35 cellular contexts compared by ENCODE assay signal in the genomic region with DNA sequence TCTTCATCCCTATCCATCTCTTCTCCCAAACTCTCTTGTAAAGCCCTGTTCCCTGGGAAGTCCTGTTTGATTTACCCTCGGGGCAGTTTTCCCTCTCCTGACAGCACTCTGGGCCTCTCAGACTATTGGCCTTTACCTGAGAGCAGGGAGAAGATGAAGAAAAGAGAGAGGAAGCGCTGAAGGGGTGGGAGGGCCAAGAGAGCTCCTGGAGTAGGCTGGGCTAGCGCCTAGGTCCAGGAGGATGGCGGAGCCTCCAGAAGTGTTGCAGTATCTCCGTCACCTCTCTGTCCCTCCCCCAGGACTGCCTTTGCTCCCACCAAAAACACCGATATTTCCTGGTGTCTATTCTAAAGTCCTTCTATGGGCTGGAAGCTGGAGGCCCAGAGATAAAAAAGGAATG. TPM values are rescaled to one million over a fixed set of nuclear protein-coding genes. Genes with fewer than 3 reads are reported as not detected.
"Had no signal": no experiment of that assay in that cellular context is flagged by ENCODE, and none has a peak within 500 bp of the region (broad histone marks: within the 10 kb centered on the region; RNA-seq: fewer than 3 reads in every experiment).

No MANE protein-coding gene starts in this region.

- H3K36me3 Mint-ChIP-seq: activated naive CD8-positive, alpha-beta T cell treated with anti-CD3 and anti-CD28 coated beads for 36 hours; immature natural killer cell; naive thymus-derived CD4-positive, alpha-beta T cell had no signal

- H3K36me3 ChIP-seq: adrenal gland, ascending aorta, brain microvascular endothelial cell, esophagus muscularis mucosa, heart left ventricle, ovary, suprapubic skin, tibial artery, upper lobe of right lung had no signal

- DNase-seq: activated CD4-positive, alpha-beta T cell treated with anti-CD3 and anti-CD28 coated beads for 36 hours; activated CD4-positive, CD25-positive, alpha-beta regulatory T cell; activated CD8-positive, alpha-beta T cell treated with anti-CD3 and anti-CD28 coated beads, Interleukin-2, amount 10 ng/mL, durations not matched to agents 7 days and 5 days; activated effector memory CD4-positive, alpha-beta T cell treated with Interleukin-2 at 50 U/mL for 16 hours; activated naive CD4-positive, alpha-beta T cell treated with anti-CD3 and anti-CD28 coated beads for 36 hours; activated naive CD8-positive, alpha-beta T cell treated with anti-CD3 and anti-CD28 coated beads for 36 hours; brain microvascular endothelial cell; caudate nucleus; foreskin keratinocyte; heart left ventricle; hypothalamus; immature natural killer cell; kidney; left colon; mammary epithelial cell; midbrain; naive thymus-derived CD4-positive, alpha-beta T cell; stimulated activated CD4-positive, alpha-beta T cell treated with anti-CD3 and anti-CD28 coated beads, Interleukin-1b, Interleukin-23, amount 100 ng/mL, for 48 hours; stimulated activated CD4-positive, alpha-beta T cell treated with anti-CD3 and anti-CD28 coated beads, Interleukin-4, amount 100 ng/mL, for 4 hours; stimulated activated CD8-positive, alpha-beta memory T cell treated with anti-CD3 and anti-CD28 coated beads, Interleukin-4, amount 100 ng/mL, for 48 hours; stimulated activated naive CD4-positive, alpha-beta T cell; upper lobe of right lung had no signal

- H3K27ac Mint-ChIP-seq: activated CD4-positive, alpha-beta T cell treated with anti-CD3 and anti-CD28 coated beads for 36 hours; activated CD8-positive, alpha-beta T cell treated with anti-CD3 and anti-CD28 coated beads, Interleukin-2, amount 10 ng/mL, durations not matched to agents 7 days and 5 days; activated naive CD4-positive, alpha-beta T cell treated with anti-CD3 and anti-CD28 coated beads for 36 hours; activated naive CD8-positive, alpha-beta T cell treated with anti-CD3 and anti-CD28 coated beads for 36 hours; dendritic cell treated with granulocyte-macrophage colony-stimulating factor and Interleukin-4, amounts not matched to agents 40 ng/mL and 50 ng/mL, for 4 days; immature natural killer cell; naive thymus-derived CD4-positive, alpha-beta T cell; progenitor cell of endocrine pancreas; T-helper 2 cell treated with Interferon-gamma antibody and Interleukin-4, amounts not matched to agents 5 μg/mL and 100 μg/mL, for 36 hours had no signal

- FAIRE-seq: kidney had no signal

- H3K27me3 ChIP-seq: adrenal gland, ascending aorta, brain microvascular endothelial cell, esophagus muscularis mucosa, foreskin keratinocyte, heart left ventricle, ovary, suprapubic skin, tibial artery, upper lobe of right lung had no signal

- H3K9me3 ChIP-seq: adrenal gland, ascending aorta, esophagus muscularis mucosa, heart left ventricle, ovary, suprapubic skin, tibial artery, upper lobe of right lung had no signal

- H3K4me2 ChIP-seq: smooth muscle cell had no signal

- H3K9me3 Mint-ChIP-seq: activated naive CD4-positive, alpha-beta T cell treated with anti-CD3 and anti-CD28 coated beads for 36 hours; activated naive CD8-positive, alpha-beta T cell treated with anti-CD3 and anti-CD28 coated beads for 36 hours; dendritic cell treated with granulocyte-macrophage colony-stimulating factor and Interleukin-4, amounts not matched to agents 40 ng/mL and 50 ng/mL, for 4 days; immature natural killer cell; naive thymus-derived CD4-positive, alpha-beta T cell; T-helper 2 cell treated with Interferon-gamma antibody and Interleukin-4, amounts not matched to agents 5 μg/mL and 100 μg/mL, for 36 hours had no signal

- H3K4me3 ChIP-seq: adrenal gland, ascending aorta, esophagus muscularis mucosa, heart left ventricle, ovary, smooth muscle cell, suprapubic skin, tibial artery, upper lobe of right lung had no signal

- H3K4me3 Mint-ChIP-seq: activated CD4-positive, alpha-beta T cell treated with anti-CD3 and anti-CD28 coated beads for 36 hours; activated CD8-positive, alpha-beta T cell treated with anti-CD3 and anti-CD28 coated beads, Interleukin-2, amount 10 ng/mL, durations not matched to agents 7 days and 5 days; activated naive CD4-positive, alpha-beta T cell treated with anti-CD3 and anti-CD28 coated beads for 36 hours; activated naive CD8-positive, alpha-beta T cell treated with anti-CD3 and anti-CD28 coated beads for 36 hours; dendritic cell treated with granulocyte-macrophage colony-stimulating factor and Interleukin-4, amounts not matched to agents 40 ng/mL and 50 ng/mL, for 4 days; immature natural killer cell; naive thymus-derived CD4-positive, alpha-beta T cell; T-helper 2 cell treated with Interferon-gamma antibody and Interleukin-4, amounts not matched to agents 5 μg/mL and 100 μg/mL, for 36 hours had no signal

- H3K27ac ChIP-seq: adrenal gland, ascending aorta, brain microvascular endothelial cell, esophagus muscularis mucosa, foreskin keratinocyte, heart left ventricle, ovary, suprapubic skin, tibial artery, upper lobe of right lung had no signal

- H3K4me1 ChIP-seq: adrenal gland had no signal

- ATAC-seq: activated CD4-positive, alpha-beta T cell treated with anti-CD3 and anti-CD28 coated beads for 36 hours; activated CD8-positive, alpha-beta T cell treated with anti-CD3 and anti-CD28 coated beads, Interleukin-2, amount 10 ng/mL, durations not matched to agents 7 days and 5 days; foreskin keratinocyte; heart left ventricle; left colon; naive thymus-derived CD4-positive, alpha-beta T cell; upper lobe of right lung had no signal

RNA-seq across cellular contexts. Expression of a gene that starts 5.7 kb away (rescaled TPM):
- polyA plus RNA-seq: neural cell had no signal

RNA-seq across cellular contexts. Expression of a gene that starts 11.5 kb away (rescaled TPM):
- total RNA-seq: ascending aorta, chondrocyte, esophagus muscularis mucosa, foreskin keratinocyte, left colon, renal cortical epithelial cell, smooth muscle cell, suprapubic skin, upper lobe of right lung had no signal
- polyA plus RNA-seq: foreskin keratinocyte, heart left ventricle, immature natural killer cell, neural cell, smooth muscle cell had no signal

RNA-seq across cellular contexts. Expression of a gene that starts 41.9 kb away (rescaled TPM):
- polyA plus RNA-seq: immature natural killer cell had no signal
